Comparison of ENCODE assay signal across 8 cellular contexts in the genomic region with DNA sequence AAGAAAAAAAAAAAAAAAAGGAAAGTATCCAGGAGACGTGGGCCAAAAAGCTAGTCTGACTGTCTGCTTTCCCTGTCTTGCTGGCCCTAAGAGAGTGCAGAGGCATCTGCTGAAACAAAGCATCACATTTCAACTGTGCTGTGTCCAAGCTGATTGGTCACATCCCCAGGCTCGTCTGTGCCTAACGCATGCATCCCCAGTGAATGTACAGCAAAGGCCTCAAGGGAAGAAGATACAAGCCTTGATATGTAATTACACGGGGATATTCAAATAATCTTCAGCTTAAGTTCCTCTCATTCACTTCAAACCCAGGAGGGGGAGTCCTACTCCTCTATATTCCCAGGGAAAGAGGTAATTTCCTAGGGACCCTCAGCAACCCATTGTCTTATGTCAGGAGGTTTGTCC. TPM values are rescaled to one million over a fixed set of nuclear protein-coding genes. Genes with fewer than 3 reads are reported as not detected.
DNase-seq lines count a peak whose midpoint lies in the region; TF ChIP-seq lines count a peak whose summit lies in the region.

No MANE protein-coding gene starts in this region.

- H3K4me3 ChIP-seq in breast epithelium (no peak overlapping the region), NB4 (ENCODE audit: low read depth, low read length) (no peak overlapping the region), dorsolateral prefrontal cortex (no peak overlapping the region)

- no peaks in the 10 kb centered on the region for H3K4me1 ChIP-seq in breast epithelium

- H3K27me3 ChIP-seq in breast epithelium, result no peaks in the 10 kb centered on the region
- no peaks in the 10 kb centered on the region for H3K27me3 ChIP-seq in dorsolateral prefrontal cortex

- H3K27ac Mint-ChIP-seq in MCF 10A (ENCODE audit: low read depth, unreplicated experiment), result no peak overlapping the region

- no peak for TF ChIP-seq POLR2A in breast epithelium (IDR thresholded peaks at IDR 0.05)
- TF ChIP-seq POLR2A in NB4 (IDR thresholded peaks at IDR 0.05; ENCODE audit: extremely low read depth, insufficient read length), result no peak

- TF ChIP-seq CTCF in MCF 10A (IDR thresholded peaks at IDR 0.05; ENCODE audit: unreplicated experiment) (peak; percentile 18), breast epithelium (IDR thresholded peaks at IDR 0.05) (no peak), NB4 (IDR thresholded peaks at IDR 0.05; ENCODE audit: low read depth, low read length) (no peak), dorsolateral prefrontal cortex (IDR thresholded peaks at IDR 0.05 in 54 of 56, conservative IDR thresholded peaks at IDR 0.05 in 2 of 56; ENCODE audit: low read depth in 1 of 56, partially characterized antibody in 56 of 56) (peak in 35 of 56 donors; percentile 10 to 52 (median 28))

- POLR2A ChIA-PET in MCF 10A (lab: Yijun Ruan, JAX), result no interaction called here

- intact Hi-C loops in MCF 10A (cut with micrococcal nuclease) (no loop called here), breast epithelium (cut with DNase I; ENCODE audit: low total_unique reads) (no loop called here), dorsolateral prefrontal cortex (cut with DNase I) (loop anchor here in 1 of 2 donors (5.0 kb wide), 1 partner anchor 64 kb away; no protein-coding TSS in a partner anchor)

- H3K9me3 ChIP-seq in breast epithelium, result no peaks in the 10 kb centered on the region

- H3K4me1 Mint-ChIP-seq in MCF 10A (ENCODE audit: insufficient read depth, unreplicated experiment), result no peaks in the 10 kb centered on the region

- no peaks in the 10 kb centered on the region for H3K36me3 ChIP-seq in breast epithelium

- H3K36me3 Mint-ChIP-seq in MCF 10A (ENCODE audit: insufficient read depth, unreplicated experiment), result no peaks in the 10 kb centered on the region

- BruUV-seq in MCF 10A (replicated peaks; lab: Mats Ljungman, UMichigan), result no TSS peak

- no peaks in the 10 kb centered on the region for H3K27me3 Mint-ChIP-seq in MCF 10A (ENCODE audit: insufficient read depth, unreplicated experiment)

- H3K9me3 Mint-ChIP-seq in MCF 10A (ENCODE audit: unreplicated experiment), result no peaks in the 10 kb centered on the region

- no peak for DNase-seq in MCF 10A (ENCODE audit: unreplicated experiment)
- no peak for DNase-seq in breast epithelium (ENCODE audit: low spot score in 2 of 2)
- peak; percentile 64 for DNase-seq in NB4 (ENCODE audit: low read depth)
- peak in 1 of 10 donors; percentile 35 for DNase-seq in dorsolateral prefrontal cortex
- DNase-seq in stromal cell of bone marrow (ENCODE audit: low read depth), result peak; percentile 1
- DNase-seq in NOMO-1 treated with dmso at 0.1 percent for 144 hours (lab: John Stamatoyannopoulos, UW; ENCODE audit: unreplicated experiment), result no peak
- no peak for DNase-seq in stimulated activated CD4-positive, alpha-beta T cell treated with anti-CD3 and anti-CD28 coated beads, Interleukin-1b, Interleukin-23, amount 100 ng/mL, for 48 hours
- DNase-seq in nucleus accumbens (lab: John Stamatoyannopoulos, UW), result no peak

- CTCF ChIA-PET in MCF 10A (lab: Yijun Ruan, JAX), result interaction anchor here (0.6 to 0.7 kb wide), 2 partner anchors 116 to 144 kb away, joined by 3 to 4 read pairs; no protein-coding TSS in a partner anchor

- H3K27ac ChIP-seq in breast epithelium (no peak overlapping the region), dorsolateral prefrontal cortex (peak overlapping the region in 32 of 59 donors; percentile 2 to 95 (median 42))

- no peak overlapping the region for H3K4me3 Mint-ChIP-seq in MCF 10A (ENCODE audit: unreplicated experiment)

RNA-seq across cellular contexts. Expression of gene SORL1, which starts 5.4 kb away (rescaled TPM):
- total RNA-seq in MCF 10A (2022) (5.9 and 6.2 TPM in 2 replicates), breast epithelium (10 to 100 TPM in 2 of 3 donors, 1 to 10 TPM in 1; 3.5 to 64.0 (median 50.8) TPM), dorsolateral prefrontal cortex (100 to 1,000 TPM; 181 to 321 (median 250) TPM)

Comparison
In these comparisons a context has a peak if more than half of its experiments do, and no peak if none do; other contexts are left out.
1. CTCF ChIP-seq: peak in MCF 10A (single experiment) and dorsolateral prefrontal cortex (35 of 56); none in breast epithelium (0 of 3) and NB4 (single experiment).
2. DNase-seq: peak in NB4 (single experiment) and stromal cell of bone marrow (single experiment); none in MCF 10A (single experiment), breast epithelium (0 of 2), NOMO-1 treated with dmso at 0.1 percent for 144 hours (single experiment), stimulated activated CD4-positive, alpha-beta T cell treated with anti-CD3 and anti-CD28 coated beads, Interleukin-1b, Interleukin-23, amount 100 ng/mL, for 48 hours (single experiment) and nucleus accumbens (0 of 56).
3. H3K27ac ChIP-seq: peak in dorsolateral prefrontal cortex (32 of 59); none in breast epithelium (0 of 2).